ENCODE assay signal across 8 cellular contexts in the genomic region with DNA sequence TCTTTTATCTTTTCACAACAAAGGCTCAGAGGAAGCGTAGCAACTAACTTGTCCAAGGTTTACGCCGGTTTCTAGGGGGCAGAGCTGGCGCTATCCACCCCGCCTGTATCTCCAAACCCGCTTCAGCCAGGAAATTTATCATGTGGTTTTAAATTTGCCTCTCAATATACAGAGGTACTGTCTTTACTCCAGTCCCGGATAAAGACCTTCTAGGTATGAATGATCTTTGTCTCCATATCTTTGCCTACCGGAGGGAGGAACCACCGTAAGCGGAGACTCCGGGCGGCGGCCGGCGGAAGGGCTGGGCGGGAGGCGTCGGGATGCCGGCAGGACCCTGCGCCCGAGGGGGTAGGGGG. TPM values are rescaled to one million over a fixed set of nuclear protein-coding genes. Genes with fewer than 3 reads are reported as not detected.
DNase-seq lines count a peak whose midpoint lies in the region; ATAC-seq lines count a peak whose summit lies in the region.

No MANE protein-coding gene starts in this region.

- intact Hi-C loops in right cardiac atrium (cut with DNase I): no loop called here

- peak overlapping the region; percentile 59 for H3K27ac ChIP-seq in right cardiac atrium (ENCODE audit: low read length)

- WGBS in right cardiac atrium: under 1% methylated on average over 21 of the region's 21 CpGs

- DNase-seq in NCI-H1694 treated with DMSO at 0.1 percent for 48 hours (lab: John Stamatoyannopoulos, UW): peak; percentile 10
- no peak for DNase-seq in NCI-H1694 (lab: John Stamatoyannopoulos, UW)
- DNase-seq in HAP-1 (ENCODE audit: low spot score in 2 of 2): peak; percentile 55 to 63
- DNase-seq in NCI-H128 (lab: John Stamatoyannopoulos, UW; ENCODE audit: unreplicated experiment): peak; percentile 33
- DNase-seq in adipocyte (ENCODE audit: low read depth): peak; percentile 67
- DNase-seq in right cardiac atrium: peak in 1 of 3 donors; percentile 64
- peak; percentile 44 for DNase-seq in renal cortical epithelial cell (ENCODE audit: low read depth)

- peaks cover 21% of the 10 kb centered on the region for H3K4me1 ChIP-seq in HAP-1
- H3K4me1 ChIP-seq in adipocyte (ENCODE audit: control insufficient read depth, insufficient read depth, low read length): peaks cover 33% of the 10 kb centered on the region
- H3K4me1 ChIP-seq in right cardiac atrium (ENCODE audit: control insufficient read depth, insufficient read depth, low read length): peaks cover 3% of the 10 kb centered on the region

- in situ Hi-C loops in HAP-1 (cut with MboI; ENCODE audit: low sequenced_read_pairs): no loop called here

- H3K36me3 ChIP-seq in HAP-1 (replicated peaks): peaks cover 3% of the 10 kb centered on the region
- H3K36me3 ChIP-seq in adipocyte (ENCODE audit: control insufficient read depth, insufficient read depth, low read length, severe bottlenecking): no peaks in the 10 kb centered on the region

- H3K27me3 ChIP-seq in HAP-1 (ENCODE audit: low read depth): no peaks in the 10 kb centered on the region
- H3K27me3 ChIP-seq in adipocyte (replicated peaks; ENCODE audit: control insufficient read depth, insufficient read depth, low read length): no peaks in the 10 kb centered on the region
- H3K27me3 ChIP-seq in right cardiac atrium (ENCODE audit: control insufficient read depth, insufficient read depth): no peaks in the 10 kb centered on the region

- peak; percentile 18 to 57 for ATAC-seq in right cardiac atrium
- ATAC-seq in HG03565 (IDR thresholded peaks at IDR 0.05; ENCODE audit: unreplicated experiment): no peak

- peak overlapping the region; percentile 81 for H3K9ac ChIP-seq in adipocyte (ENCODE audit: low read length)

- H3K9me3 ChIP-seq in HAP-1 (no peaks in the 10 kb centered on the region), adipocyte (ENCODE audit: control insufficient read depth, low read length) (no peaks in the 10 kb centered on the region), right cardiac atrium (ENCODE audit: control insufficient read depth, low read length) (no peaks in the 10 kb centered on the region)

- peak overlapping the region; percentile 89 for H3K4me3 ChIP-seq in HAP-1
- H3K4me3 ChIP-seq in adipocyte (ENCODE audit: low read length): peak overlapping the region; percentile 94
- H3K4me3 ChIP-seq in right cardiac atrium (ENCODE audit: low read length): peak overlapping the region; percentile 95

RNA-seq across cellular contexts. Expression of a gene that starts 0.7 kb away (rescaled TPM):
- total RNA-seq in right cardiac atrium: 10 to 100 TPM; 11.3 to 17.6 (median 15.3) TPM
- polyA plus RNA-seq in right cardiac atrium: 12.0 TPM
- total RNA-seq in renal cortical epithelial cell: 45.3 and 49.1 TPM in 2 replicates

RNA-seq across cellular contexts. Expression of a gene that starts 34.5 kb away (rescaled TPM):
- 10 to 100 TPM; 13.5 to 44.5 (median 22.6) TPM for total RNA-seq in right cardiac atrium
- 49.4 TPM for polyA plus RNA-seq in right cardiac atrium
- total RNA-seq in renal cortical epithelial cell: 0.85 and 3.3 TPM in 2 replicates
